In the genomic region with DNA sequence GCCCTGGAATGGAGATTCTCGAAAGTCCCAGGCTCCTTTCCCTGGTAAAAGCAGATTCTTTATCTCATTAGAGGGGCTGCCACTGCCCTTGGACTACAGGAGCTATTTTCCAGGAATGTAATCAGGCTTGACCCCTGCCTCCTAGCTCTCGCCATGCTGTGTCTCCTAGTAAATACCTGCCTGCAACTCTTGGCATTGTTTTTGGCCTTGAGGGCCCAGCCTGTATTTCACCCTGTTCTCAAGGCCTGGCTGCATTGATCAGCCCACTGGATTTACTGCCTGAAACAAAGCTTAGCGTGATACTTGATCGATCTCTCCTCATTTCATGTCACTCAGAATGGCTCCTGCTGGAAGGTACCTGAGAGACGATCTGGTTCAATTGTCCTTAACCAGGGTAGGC, we compare ENCODE assay signal across 21 cellular contexts.
"Had no signal": no experiment of that assay in that cellular context is flagged by ENCODE, and none has a peak within 500 bp of the region (broad histone marks: within the 10 kb centered on the region; RNA-seq: fewer than 3 reads in every experiment).

No MANE protein-coding gene starts in this region.

- H3K4me3 ChIP-seq: body of pancreas, MG63 had no signal

- H3K9me3 ChIP-seq: body of pancreas, MG63 had no signal

- H3K27me3 ChIP-seq: body of pancreas, MG63 had no signal

- DNase-seq: activated B cell treated with CpG ODN at 0.5 μM for 24 hours; activated CD4-positive, alpha-beta T cell treated with anti-CD3 and anti-CD28 coated beads for 1 hour; activated CD4-positive, alpha-beta T cell treated with anti-CD3 and anti-CD28 coated beads, Interleukin-2, amount 10 ng/mL, durations not matched to agents 24 days and 14 days; activated CD4-positive, alpha-beta T cell treated with anti-CD3 and anti-CD28 coated beads, Interleukin-2, amount 50 U/mL, for 48 hours; activated CD8-positive, alpha-beta memory T cell treated with anti-CD3 and anti-CD28 coated beads, Interleukin-2, amount 10 ng/mL, durations not matched to agents 7 days and 5 days; activated effector memory CD4-positive, alpha-beta T cell treated with Interleukin-2 at 50 U/mL for 16 hours; activated naive CD4-positive, alpha-beta T cell; activated T-cell treated with anti-CD3 and anti-CD28 coated beads, Interleukin-2, amount 50 U/mL, for 24 hours; aorta; MG63; MV-4-11; NCI-H1417 treated with DMSO at 0.1 percent for 48 hours; NCI-H1694; NCI-H2029; NCI-H2107; NCI-H2171 treated with DMSO at 0.1 percent for 48 hours; NCI-H226; SIG-M5; T-helper 17 cell; T-helper 9 cell had no signal

- ATAC-seq: activated CD8-positive, alpha-beta memory T cell treated with anti-CD3 and anti-CD28 coated beads, Interleukin-2, amount 10 ng/mL, durations not matched to agents 7 days and 5 days; body of pancreas; T-helper 17 cell had no signal

- H3K36me3 ChIP-seq: MG63 had no signal

- H3K27ac ChIP-seq: body of pancreas had no signal
